11 cellular contexts compared by ENCODE assay signal in genomic region chr9:136644343-136644592, GRCh38. TPM values are rescaled to one million over a fixed set of nuclear protein-coding genes. Genes with fewer than 3 reads are reported as not detected.
A peak's percentile ranks its signal among the peaks of the same experiment; 100 is the strongest.
DNase-seq lines count a peak whose midpoint lies in the region; ATAC-seq and TF ChIP-seq lines count a peak whose summit lies in the region.
"Had no signal": no experiment of that assay in that cellular context is flagged by ENCODE, and none has a peak within 500 bp of the region (broad histone marks: within the 10 kb centered on the region; RNA-seq: fewer than 3 reads in every experiment).

No MANE protein-coding gene starts in this region.

- ATAC-seq in left colon (peak; percentile 95), aorta (ENCODE audit: low FRiP score) (no peak), HG03196 (IDR thresholded peaks at IDR 0.05; ENCODE audit: unreplicated experiment) (no peak)
- no peak for ATAC-seq in natural killer cell treated with Interleukin-12 subunit alpha and Interleukin-12 subunit beta and Interleukin-15 and Interleukin-18, amount 100 ng/mL, for 72 hours
- ATAC-seq in activated CD8-positive, alpha-beta T cell treated with anti-CD3 and anti-CD28 coated beads for 36 hours, result no peak

- H3K4me1 ChIP-seq in ascending aorta (peaks cover 0 to 8% of the 10 kb centered on the region in 2 donors), aorta (ENCODE audit: control insufficient read depth in 1 of 2, insufficient read depth in 2 of 2, low read length in 2 of 2) (no peaks in the 10 kb centered on the region)

- no peak overlapping the region for H3K27ac Mint-ChIP-seq in activated naive CD4-positive, alpha-beta T cell treated with anti-CD3 and anti-CD28 coated beads, Interleukin-2, amount 10 ng/mL, durations not matched to agents 7 days and 5 days
- H3K27ac Mint-ChIP-seq in natural killer cell treated with Interleukin-12 subunit alpha and Interleukin-12 subunit beta and Interleukin-15 and Interleukin-18, amount 100 ng/mL, for 72 hours, result no peak overlapping the region
- H3K27ac Mint-ChIP-seq in activated CD8-positive, alpha-beta T cell treated with anti-CD3 and anti-CD28 coated beads for 36 hours, result no peak overlapping the region
- H3K27ac Mint-ChIP-seq: naive B cell had no signal

- H3K36me3 ChIP-seq in ascending aorta, result no peaks in the 10 kb centered on the region
- H3K36me3 ChIP-seq in aorta (ENCODE audit: control insufficient read depth in 1 of 2, insufficient read depth in 2 of 2, low read length in 1 of 2), result no peaks in the 10 kb centered on the region

- H3K9me3 ChIP-seq in ascending aorta, result no peaks in the 10 kb centered on the region
- no peaks in the 10 kb centered on the region for H3K9me3 ChIP-seq in aorta (ENCODE audit: control insufficient read depth, low read length)

- POLR2A ChIA-PET in activated CD8-positive, alpha-beta T cell treated with anti-CD3 and anti-CD28 coated beads for 36 hours (lab: Charles Lee), result no interaction called here

- intact Hi-C loops in ascending aorta (cut with DNase I) (no loop called here), left colon (cut with DNase I, micrococcal nuclease) (no loop called here), aorta (cut with DNase I) (no loop called here)
- intact Hi-C loops in activated CD8-positive, alpha-beta T cell treated with anti-CD3 and anti-CD28 coated beads for 36 hours (cut with micrococcal nuclease), result no loop called here

- H3K27ac ChIP-seq in ascending aorta, result no peak overlapping the region
- H3K27ac ChIP-seq in aorta (ENCODE audit: low read depth in 1 of 2, low read length in 2 of 2), result no peak overlapping the region

- TF ChIP-seq CTCF in ascending aorta (IDR thresholded peaks at IDR 0.05), result no peak
- TF ChIP-seq CTCF in activated CD8-positive, alpha-beta T cell treated with anti-CD3 and anti-CD28 coated beads for 36 hours (IDR thresholded peaks at IDR 0.05), result no peak

- H3K4me1 Mint-ChIP-seq in activated naive CD4-positive, alpha-beta T cell treated with anti-CD3 and anti-CD28 coated beads, Interleukin-2, amount 10 ng/mL, durations not matched to agents 7 days and 5 days, result peaks cover 8% of the 10 kb centered on the region
- no peaks in the 10 kb centered on the region for H3K4me1 Mint-ChIP-seq in natural killer cell treated with Interleukin-12 subunit alpha and Interleukin-12 subunit beta and Interleukin-15 and Interleukin-18, amount 100 ng/mL, for 72 hours (ENCODE audit: low read depth in 2 of 2)
- no peaks in the 10 kb centered on the region for H3K4me1 Mint-ChIP-seq in activated CD8-positive, alpha-beta T cell treated with anti-CD3 and anti-CD28 coated beads for 36 hours (ENCODE audit: low read depth)
- H3K4me1 Mint-ChIP-seq: central memory CD8-positive, alpha-beta T cell had no signal

- no peaks in the 10 kb centered on the region for H3K36me3 Mint-ChIP-seq in activated naive CD4-positive, alpha-beta T cell treated with anti-CD3 and anti-CD28 coated beads, Interleukin-2, amount 10 ng/mL, durations not matched to agents 7 days and 5 days
- no peaks in the 10 kb centered on the region for H3K36me3 Mint-ChIP-seq in natural killer cell treated with Interleukin-12 subunit alpha and Interleukin-12 subunit beta and Interleukin-15 and Interleukin-18, amount 100 ng/mL, for 72 hours
- H3K36me3 Mint-ChIP-seq in activated CD8-positive, alpha-beta T cell treated with anti-CD3 and anti-CD28 coated beads for 36 hours (ENCODE audit: low read depth), result no peaks in the 10 kb centered on the region
- H3K36me3 Mint-ChIP-seq: naive B cell had no signal

- H3K4me3 Mint-ChIP-seq in activated naive CD4-positive, alpha-beta T cell treated with anti-CD3 and anti-CD28 coated beads, Interleukin-2, amount 10 ng/mL, durations not matched to agents 7 days and 5 days, result no peak overlapping the region
- H3K4me3 Mint-ChIP-seq in natural killer cell treated with Interleukin-12 subunit alpha and Interleukin-12 subunit beta and Interleukin-15 and Interleukin-18, amount 100 ng/mL, for 72 hours, result no peak overlapping the region
- no peak overlapping the region for H3K4me3 Mint-ChIP-seq in activated CD8-positive, alpha-beta T cell treated with anti-CD3 and anti-CD28 coated beads for 36 hours
- H3K4me3 Mint-ChIP-seq: central memory CD8-positive, alpha-beta T cell had no signal

- peaks cover 86% of the 10 kb centered on the region for H3K27me3 Mint-ChIP-seq in activated naive CD4-positive, alpha-beta T cell treated with anti-CD3 and anti-CD28 coated beads, Interleukin-2, amount 10 ng/mL, durations not matched to agents 7 days and 5 days
- H3K27me3 Mint-ChIP-seq in natural killer cell treated with Interleukin-12 subunit alpha and Interleukin-12 subunit beta and Interleukin-15 and Interleukin-18, amount 100 ng/mL, for 72 hours, result peaks cover 13 to 23% of the 10 kb centered on the region in 2 donors
- peaks cover 19% of the 10 kb centered on the region for H3K27me3 Mint-ChIP-seq in activated CD8-positive, alpha-beta T cell treated with anti-CD3 and anti-CD28 coated beads for 36 hours

- DNase-seq in activated naive CD4-positive, alpha-beta T cell treated with anti-CD3 and anti-CD28 coated beads, Interleukin-2, amount 10 ng/mL, durations not matched to agents 7 days and 5 days, result peak; percentile 87
- DNase-seq in activated naive CD4-positive, alpha-beta T cell treated with anti-CD3 and anti-CD28 coated beads, Interleukin-2, amount 50 U/mL, for 16 hours, result no peak
- peak; percentile 62 to 89 for DNase-seq in ascending aorta (ENCODE audit: low spot score in 2 of 2)
- peak; percentile 90 to 93 for DNase-seq in left colon
- peak; percentile 92 to 94 for DNase-seq in aorta
- DNase-seq in natural killer cell treated with Interleukin-12 subunit alpha and Interleukin-12 subunit beta and Interleukin-15 and Interleukin-18, amount 100 ng/mL, for 72 hours (ENCODE audit: low spot score), result no peak
- DNase-seq in activated CD8-positive, alpha-beta T cell treated with anti-CD3 and anti-CD28 coated beads for 36 hours, result no peak
- DNase-seq: NCI-H1436 treated with DMSO at 0.1 percent for 48 hours had no signal

- WGBS in aorta, 2 donors, result 4 to 6% methylated on average over 10 to 15 of the region's 15 CpGs

- H3K27me3 ChIP-seq in ascending aorta (no peaks in the 10 kb centered on the region), aorta (ENCODE audit: control insufficient read depth in 1 of 2, insufficient read depth in 2 of 2, low read length in 1 of 2) (no peaks in the 10 kb centered on the region)

- H3K9me3 Mint-ChIP-seq in activated naive CD4-positive, alpha-beta T cell treated with anti-CD3 and anti-CD28 coated beads, Interleukin-2, amount 10 ng/mL, durations not matched to agents 7 days and 5 days, result no peaks in the 10 kb centered on the region
- H3K9me3 Mint-ChIP-seq in natural killer cell treated with Interleukin-12 subunit alpha and Interleukin-12 subunit beta and Interleukin-15 and Interleukin-18, amount 100 ng/mL, for 72 hours, result no peaks in the 10 kb centered on the region
- H3K9me3 Mint-ChIP-seq in activated CD8-positive, alpha-beta T cell treated with anti-CD3 and anti-CD28 coated beads for 36 hours, result no peaks in the 10 kb centered on the region
- H3K9me3 Mint-ChIP-seq: central memory CD8-positive, alpha-beta T cell had no signal

- peak overlapping the region; percentile 36 to 44 for H3K4me3 ChIP-seq in ascending aorta
- no peak overlapping the region for H3K4me3 ChIP-seq in aorta (ENCODE audit: low read length in 2 of 2)

- CTCF ChIA-PET in activated naive CD4-positive, alpha-beta T cell treated with anti-CD3 and anti-CD28 coated beads, Interleukin-2, amount 10 ng/mL, durations not matched to agents 7 days and 5 days (lab: Charles Lee), result interaction anchor here (0.9 to 4.9 kb wide), 5 partner anchors 9 to 159 kb away, joined by 3 to 28 read pairs (median 4); no protein-coding TSS in a partner anchor
- CTCF ChIA-PET in activated CD8-positive, alpha-beta T cell treated with anti-CD3 and anti-CD28 coated beads for 36 hours (lab: Charles Lee), result interaction anchor here (0.7 to 3.5 kb wide), 5 partner anchors 9 to 160 kb away, joined by 3 to 16 read pairs (median 4); no protein-coding TSS in a partner anchor

RNA-seq across cellular contexts. Expression of gene EGFL7, which starts 18.4 kb away (rescaled TPM):
- total RNA-seq in ascending aorta (443 TPM), left colon (10 to 100 TPM; 14.3 to 17.2 TPM), aorta (100 to 1,000 TPM in 1 of 2 donors, 10 to 100 TPM in 1; 78.6 to 308 TPM)
- 10 to 100 TPM; 13.1 to 32.0 TPM for polyA plus RNA-seq in aorta
- under 1 TPM; 0.36 to 0.52 TPM for total RNA-seq in natural killer cell treated with Interleukin-12 subunit alpha and Interleukin-12 subunit beta and Interleukin-15 and Interleukin-18, amount 100 ng/mL, for 72 hours
- 1 to 10 TPM; 1.1 to 1.6 TPM for total RNA-seq in activated CD8-positive, alpha-beta T cell treated with anti-CD3 and anti-CD28 coated beads for 36 hours

RNA-seq across cellular contexts. Expression of gene AGPAT2, which starts 43.0 kb away (rescaled TPM):
- total RNA-seq in ascending aorta (129 TPM), left colon (100 to 1,000 TPM; 152 to 211 TPM), aorta (10 to 100 TPM; 26.9 to 31.5 TPM)
- polyA plus RNA-seq in aorta, result 10 to 100 TPM; 49.5 to 64.9 TPM
- total RNA-seq in natural killer cell treated with Interleukin-12 subunit alpha and Interleukin-12 subunit beta and Interleukin-15 and Interleukin-18, amount 100 ng/mL, for 72 hours, result 1 to 10 TPM; 6.1 to 8.9 TPM
- 10 to 100 TPM; 11.3 to 11.8 TPM for total RNA-seq in activated CD8-positive, alpha-beta T cell treated with anti-CD3 and anti-CD28 coated beads for 36 hours

Comparison
In these comparisons a context has a peak if more than half of its experiments do, and no peak if none do; other contexts are left out.
1. DNase-seq: peak in activated naive CD4-positive, alpha-beta T cell treated with anti-CD3 and anti-CD28 coated beads, Interleukin-2, amount 10 ng/mL, durations not matched to agents 7 days and 5 days (single experiment), ascending aorta (2 of 2), left colon (2 of 2) and aorta (2 of 2); none in activated naive CD4-positive, alpha-beta T cell treated with anti-CD3 and anti-CD28 coated beads, Interleukin-2, amount 50 U/mL, for 16 hours (single experiment), natural killer cell treated with Interleukin-12 subunit alpha and Interleukin-12 subunit beta and Interleukin-15 and Interleukin-18, amount 100 ng/mL, for 72 hours (single experiment) and activated CD8-positive, alpha-beta T cell treated with anti-CD3 and anti-CD28 coated beads for 36 hours (single experiment).
2. H3K4me3 ChIP-seq: peak in ascending aorta (2 of 2); none in aorta (0 of 2).
3. RNA of gene EGFL7, which starts 18.4 kb away (total RNA-seq): 443 TPM in ascending aorta (single experiment), 78.6 to 308 TPM in aorta and 14.3 to 17.2 TPM in left colon; 1.1 to 1.6 TPM in activated CD8-positive, alpha-beta T cell treated with anti-CD3 and anti-CD28 coated beads for 36 hours and 0.36 to 0.52 TPM in natural killer cell treated with Interleukin-12 subunit alpha and Interleukin-12 subunit beta and Interleukin-15 and Interleukin-18, amount 100 ng/mL, for 72 hours; every median in the first group is over 4 times any median in the second.